23 cellular contexts compared by ENCODE assay signal in genomic region chr2:45089554-45090261, GRCh38.
"Had no signal": no experiment of that assay in that cellular context is flagged by ENCODE, and none has a peak within 500 bp of the region (broad histone marks: within the 10 kb centered on the region; RNA-seq: fewer than 3 reads in every experiment).

No MANE protein-coding gene starts in this region.

- H3K9me3 ChIP-seq: MG63, SJSA1 had no signal

- H3K4me1 ChIP-seq: SJSA1 had no signal

- H3K36me3 ChIP-seq: MG63, SJSA1 had no signal

- H3K4me3 ChIP-seq: MG63, SJSA1, SK-N-MC had no signal

- DNase-seq: KBM-7; MG63; NCI-H1048; NCI-H1105; NCI-H1417; NCI-H1436 treated with DMSO at 0.1 percent for 48 hours; NCI-H1694; NCI-H187 treated with DMSO at 0.1 percent for 48 hours; NCI-H2029 treated with DMSO at 0.1 percent for 48 hours; NCI-H226; NCI-H446; NCI-H510A; NCI-H524 treated with DMSO at 0.1 percent for 48 hours; NCI-H69; NCI-H774; NK-92 treated with Interleukin-12 subunit alpha and Interleukin-12 subunit beta, amount 100 ng/mL, for 24 hours; Right ventricle myocardium superior; RPMI8226; SIG-M5; SW 1271; T-cell had no signal

- H3K27ac ChIP-seq: SJSA1, SK-N-MC had no signal
